Comparison of ENCODE assay signal across 23 cellular contexts in the genomic region with DNA sequence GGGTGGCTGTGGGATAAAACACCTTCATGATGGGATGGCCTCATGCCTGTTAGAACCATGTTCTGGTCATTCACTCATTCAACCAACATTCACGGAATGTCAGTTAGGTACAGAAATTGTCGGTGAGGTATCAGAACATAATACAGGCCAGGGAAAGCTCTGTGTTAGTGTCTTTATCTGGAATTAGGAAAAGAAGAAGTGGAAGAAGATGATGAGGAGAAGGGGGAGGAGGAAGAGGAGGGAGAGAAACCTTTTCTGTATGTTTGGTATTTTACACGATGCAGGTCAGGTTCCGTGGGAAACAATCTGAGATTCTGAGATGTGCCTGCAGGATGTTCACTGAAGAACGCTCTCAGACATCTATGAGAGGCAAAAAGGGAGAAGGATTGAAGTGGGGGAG. TPM values are rescaled to one million over a fixed set of nuclear protein-coding genes. Genes with fewer than 3 reads are reported as not detected.
DNase-seq lines count a peak whose midpoint lies in the region; ATAC-seq and TF ChIP-seq lines count a peak whose summit lies in the region.
"Had no signal": no experiment of that assay in that cellular context is flagged by ENCODE, and none has a peak within 500 bp of the region (broad histone marks: within the 10 kb centered on the region; RNA-seq: fewer than 3 reads in every experiment).

No MANE protein-coding gene starts in this region.

- H3K36me3 ChIP-seq in PC-3 (ENCODE audit: low read depth, low read length) = no peaks in the 10 kb centered on the region
- H3K36me3 ChIP-seq in skeletal muscle satellite cell (ENCODE audit: insufficient read depth, low read length) = no peaks in the 10 kb centered on the region
- no peaks in the 10 kb centered on the region for H3K36me3 ChIP-seq in CD8-positive, alpha-beta memory T cell (ENCODE audit: insufficient read depth, low read length)
- H3K36me3 ChIP-seq: esophagus muscularis mucosa, left ventricle myocardium inferior had no signal

- no peak overlapping the region for H3K27ac Mint-ChIP-seq in CD8-positive, alpha-beta memory T cell
- H3K27ac Mint-ChIP-seq: activated naive CD4-positive, alpha-beta T cell treated with anti-CD3 and anti-CD28 coated beads, Interleukin-2, amount 10 ng/mL, durations not matched to agents 7 days and 5 days; CD4-positive, alpha-beta memory T cell had no signal

- no peaks in the 10 kb centered on the region for H3K27me3 ChIP-seq in PC-3 (ENCODE audit: low read length)
- no peaks in the 10 kb centered on the region for H3K27me3 ChIP-seq in skeletal muscle satellite cell (ENCODE audit: control insufficient read depth, insufficient read depth, low read length)
- no peaks in the 10 kb centered on the region for H3K27me3 ChIP-seq in CD8-positive, alpha-beta memory T cell (ENCODE audit: insufficient read depth, low read length, poor library complexity, severe bottlenecking)
- H3K27me3 ChIP-seq: esophagus muscularis mucosa had no signal

- H3K4me3 ChIP-seq in PC-3 (ENCODE audit: low read length) (no peak overlapping the region), epithelial cell of esophagus (ENCODE audit: low read length) (no peak overlapping the region), skeletal muscle satellite cell (ENCODE audit: low read length) (no peak overlapping the region)
- H3K4me3 ChIP-seq in CD8-positive, alpha-beta memory T cell (ENCODE audit: low read length) = no peak overlapping the region
- H3K4me3 ChIP-seq: esophagus muscularis mucosa, GM12878, left ventricle myocardium inferior had no signal

- no peak for ATAC-seq in PC-3
- ATAC-seq: GM12878 had no signal

- peak overlapping the region; percentile 97 for H3K27ac ChIP-seq in PC-3 (ENCODE audit: low read length)
- H3K27ac ChIP-seq in CD8-positive, alpha-beta memory T cell (ENCODE audit: low read depth, low read length) = no peak overlapping the region
- H3K27ac ChIP-seq: KMS-11, left ventricle myocardium inferior had no signal

- BruUV-seq in PC-3 (replicated peaks; lab: Mats Ljungman, UMichigan) = no TSS peak

- H3K27me3 Mint-ChIP-seq in CD8-positive, alpha-beta memory T cell = peaks cover 11 to 29% of the 10 kb centered on the region in 2 donors
- H3K27me3 Mint-ChIP-seq: activated naive CD4-positive, alpha-beta T cell treated with anti-CD3 and anti-CD28 coated beads, Interleukin-2, amount 10 ng/mL, durations not matched to agents 7 days and 5 days had no signal

- H3K4me2 ChIP-seq in PC-3 (ENCODE audit: low read length) = peak overlapping the region; percentile 70
- peak overlapping the region; percentile 45 for H3K4me2 ChIP-seq in skeletal muscle satellite cell (ENCODE audit: low read length)

- H3K4me1 ChIP-seq in PC-3 (ENCODE audit: insufficient read depth, low read length) (peaks cover 52% of the 10 kb centered on the region), skeletal muscle satellite cell (ENCODE audit: control insufficient read depth, insufficient read depth, low read length) (peaks cover 51% of the 10 kb centered on the region)
- H3K4me1 ChIP-seq in CD8-positive, alpha-beta memory T cell (ENCODE audit: insufficient read depth, low read length) = no peaks in the 10 kb centered on the region

- no peak overlapping the region for H2AFZ ChIP-seq in PC-3 (ENCODE audit: low read length)

- POLR2A ChIA-PET in PC-3 (lab: Charles Lee; ENCODE audit: unreplicated experiment) = no interaction called here
- POLR2A ChIA-PET in CD8-positive, alpha-beta memory T cell (lab: Charles Lee) = no interaction called here

- no peaks in the 10 kb centered on the region for H4K20me1 ChIP-seq in PC-3 (ENCODE audit: low read length)

- no peaks in the 10 kb centered on the region for H3K36me3 Mint-ChIP-seq in CD8-positive, alpha-beta memory T cell
- H3K36me3 Mint-ChIP-seq: activated naive CD4-positive, alpha-beta T cell treated with anti-CD3 and anti-CD28 coated beads, Interleukin-2, amount 10 ng/mL, durations not matched to agents 7 days and 5 days; CD4-positive, alpha-beta memory T cell had no signal

- H3F3A ChIP-seq in PC-3 (ENCODE audit: low read length, unreplicated experiment) = peaks cover 10% of the 10 kb centered on the region

- intact Hi-C loops in PC-3 (cut with micrococcal nuclease) = loop anchor here (5.0 kb wide), 2 partner anchors 84 to 719 kb away; no protein-coding TSS in a partner anchor
- intact Hi-C loops in posterior vena cava (cut with DNase I) = no loop called here

- no peaks in the 10 kb centered on the region for H3K9me3 Mint-ChIP-seq in CD8-positive, alpha-beta memory T cell
- H3K9me3 Mint-ChIP-seq: activated naive CD4-positive, alpha-beta T cell treated with anti-CD3 and anti-CD28 coated beads, Interleukin-2, amount 10 ng/mL, durations not matched to agents 7 days and 5 days; activated T-cell treated with anti-CD3 and anti-CD28 coated beads, Interleukin-2, amount 50 U/mL, for 4 hours; CD4-positive, alpha-beta memory T cell had no signal

- CTCF ChIA-PET in PC-3 (lab: Charles Lee) = no interaction called here
- CTCF ChIA-PET in CD8-positive, alpha-beta memory T cell (lab: Charles Lee) = no interaction called here

- H3K9ac ChIP-seq in PC-3 (ENCODE audit: low read length) = no peak overlapping the region
- no peak overlapping the region for H3K9ac ChIP-seq in skeletal muscle satellite cell (ENCODE audit: low read depth, low read length)
- H3K9ac ChIP-seq: KMS-11 had no signal

- TF ChIP-seq CTCF in PC-3 (conservative IDR thresholded peaks at IDR 0.05; ENCODE audit: low read depth, low read length) (no peak), epithelial cell of esophagus (IDR thresholded peaks at IDR 0.05; ENCODE audit: insufficient read depth, low read depth, low read length, missing control alignments) (no peak)

- no peaks in the 10 kb centered on the region for H3K9me2 ChIP-seq in PC-3 (replicated peaks; ENCODE audit: low read length)

- H3K9me3 ChIP-seq in PC-3 (ENCODE audit: low read length) (no peaks in the 10 kb centered on the region), skeletal muscle satellite cell (replicated peaks; ENCODE audit: low read length) (no peaks in the 10 kb centered on the region)
- H3K9me3 ChIP-seq in CD8-positive, alpha-beta memory T cell (ENCODE audit: low read length) = no peaks in the 10 kb centered on the region
- H3K9me3 ChIP-seq: esophagus muscularis mucosa, left ventricle myocardium inferior had no signal

- no peaks in the 10 kb centered on the region for H3K4me1 Mint-ChIP-seq in CD8-positive, alpha-beta memory T cell
- H3K4me1 Mint-ChIP-seq: activated naive CD4-positive, alpha-beta T cell treated with anti-CD3 and anti-CD28 coated beads, Interleukin-2, amount 10 ng/mL, durations not matched to agents 7 days and 5 days; CD4-positive, alpha-beta memory T cell had no signal

- no peaks in the 10 kb centered on the region for H3K79me2 ChIP-seq in PC-3 (ENCODE audit: low read length)

- peak; percentile 16 for DNase-seq in CD1c-positive myeloid dendritic cell (ENCODE audit: extremely low spot score)
- DNase-seq in PC-3 = no peak
- DNase-seq in epithelial cell of esophagus (ENCODE audit: low read depth) = peak; percentile 19
- DNase-seq in activated CD4-positive, alpha-beta T cell treated with anti-CD3 and anti-CD28 coated beads, Interleukin-2, amount 50 U/mL, for 48 hours = no peak
- no peak for DNase-seq in NCI-H1092 treated with DMSO at 0.1 percent for 48 hours (lab: John Stamatoyannopoulos, UW)
- no peak for DNase-seq in CD8-positive, alpha-beta memory T cell
- DNase-seq in posterior vena cava (ENCODE audit: low spot score) = no peak
- DNase-seq: activated CD4-positive, alpha-beta T cell treated with anti-CD3 and anti-CD28 coated beads for 1 hour; activated CD8-positive, alpha-beta memory T cell treated with anti-CD3 and anti-CD28 coated beads for 24 hours; activated naive CD4-positive, alpha-beta T cell treated with anti-CD3 and anti-CD28 coated beads, Interleukin-2, amount 10 ng/mL, durations not matched to agents 7 days and 5 days; activated T-cell treated with anti-CD3 and anti-CD28 coated beads, Interleukin-2, amount 50 U/mL, for 4 hours; aorta; CD4-positive, alpha-beta memory T cell; cerebellar nuclear complex; effector CD4-positive, alpha-beta T cell; left ventricle myocardium inferior; NCI-H1105 treated with DMSO at 0.1 percent for 48 hours; NCI-H510A; RPMI8226 had no signal

- H3K4me3 Mint-ChIP-seq in CD8-positive, alpha-beta memory T cell = no peak overlapping the region
- H3K4me3 Mint-ChIP-seq: activated naive CD4-positive, alpha-beta T cell treated with anti-CD3 and anti-CD28 coated beads, Interleukin-2, amount 10 ng/mL, durations not matched to agents 7 days and 5 days; activated T-cell treated with anti-CD3 and anti-CD28 coated beads, Interleukin-2, amount 50 U/mL, for 4 hours; CD4-positive, alpha-beta memory T cell had no signal

RNA-seq across cellular contexts. Expression of gene ADTRP, which starts 5.6 kb away (rescaled TPM):
- total RNA-seq in PC-3 (2014; rRNA removed) = 2.0 TPM in 1 of 2 replicates, not detected in the other
- total RNA-seq in skeletal muscle satellite cell (2012; rRNA removed) = 10.3 and 12.9 TPM in 2 replicates
- total RNA-seq in CD8-positive, alpha-beta memory T cell = 1 to 10 TPM; 3.2 to 3.9 TPM
- not detected for polyA plus RNA-seq in CD8-positive, alpha-beta memory T cell
- total RNA-seq in posterior vena cava = 1 to 10 TPM in 1 of 2 donors, under 1 TPM in 1; 0.48 to 1.2 TPM

Comparison
In these comparisons a context has a peak if more than half of its experiments do, and no peak if none do; other contexts are left out.
1. DNase-seq: peak in CD1c-positive myeloid dendritic cell (single experiment) and epithelial cell of esophagus (single experiment); none in PC-3 (single experiment), activated CD4-positive, alpha-beta T cell treated with anti-CD3 and anti-CD28 coated beads, Interleukin-2, amount 50 U/mL, for 48 hours (0 of 2), NCI-H1092 treated with DMSO at 0.1 percent for 48 hours (single experiment), CD8-positive, alpha-beta memory T cell (0 of 5) and posterior vena cava (single experiment).